20 cellular contexts compared by ENCODE assay signal in the genomic region with DNA sequence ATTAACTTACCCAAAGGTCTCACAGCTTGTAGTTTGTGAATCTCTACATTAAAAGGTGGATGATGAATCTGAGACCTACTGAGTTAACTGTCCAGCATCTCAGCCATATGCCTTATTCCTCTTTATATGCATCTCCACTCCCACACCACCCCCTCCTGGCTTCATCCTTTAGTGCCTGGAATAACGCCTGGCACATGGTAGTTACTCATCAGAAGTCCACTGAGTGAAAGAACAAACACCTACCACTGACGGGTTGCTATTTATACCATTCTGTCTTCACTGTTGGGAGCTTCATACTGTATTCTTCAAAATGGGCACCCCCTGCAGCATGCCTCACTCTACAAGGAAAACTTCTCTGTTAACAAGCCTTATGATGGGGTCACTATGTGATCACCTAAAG. TPM values are rescaled to one million over a fixed set of nuclear protein-coding genes. Genes with fewer than 3 reads are reported as not detected.
A peak's percentile ranks its signal among the peaks of the same experiment; 100 is the strongest.
DNase-seq lines count a peak whose midpoint lies in the region; ATAC-seq and TF ChIP-seq lines count a peak whose summit lies in the region.
"Had no signal": no experiment of that assay in that cellular context is flagged by ENCODE, and none has a peak within 500 bp of the region (broad histone marks: within the 10 kb centered on the region; RNA-seq: fewer than 3 reads in every experiment).

A gene with protein sequence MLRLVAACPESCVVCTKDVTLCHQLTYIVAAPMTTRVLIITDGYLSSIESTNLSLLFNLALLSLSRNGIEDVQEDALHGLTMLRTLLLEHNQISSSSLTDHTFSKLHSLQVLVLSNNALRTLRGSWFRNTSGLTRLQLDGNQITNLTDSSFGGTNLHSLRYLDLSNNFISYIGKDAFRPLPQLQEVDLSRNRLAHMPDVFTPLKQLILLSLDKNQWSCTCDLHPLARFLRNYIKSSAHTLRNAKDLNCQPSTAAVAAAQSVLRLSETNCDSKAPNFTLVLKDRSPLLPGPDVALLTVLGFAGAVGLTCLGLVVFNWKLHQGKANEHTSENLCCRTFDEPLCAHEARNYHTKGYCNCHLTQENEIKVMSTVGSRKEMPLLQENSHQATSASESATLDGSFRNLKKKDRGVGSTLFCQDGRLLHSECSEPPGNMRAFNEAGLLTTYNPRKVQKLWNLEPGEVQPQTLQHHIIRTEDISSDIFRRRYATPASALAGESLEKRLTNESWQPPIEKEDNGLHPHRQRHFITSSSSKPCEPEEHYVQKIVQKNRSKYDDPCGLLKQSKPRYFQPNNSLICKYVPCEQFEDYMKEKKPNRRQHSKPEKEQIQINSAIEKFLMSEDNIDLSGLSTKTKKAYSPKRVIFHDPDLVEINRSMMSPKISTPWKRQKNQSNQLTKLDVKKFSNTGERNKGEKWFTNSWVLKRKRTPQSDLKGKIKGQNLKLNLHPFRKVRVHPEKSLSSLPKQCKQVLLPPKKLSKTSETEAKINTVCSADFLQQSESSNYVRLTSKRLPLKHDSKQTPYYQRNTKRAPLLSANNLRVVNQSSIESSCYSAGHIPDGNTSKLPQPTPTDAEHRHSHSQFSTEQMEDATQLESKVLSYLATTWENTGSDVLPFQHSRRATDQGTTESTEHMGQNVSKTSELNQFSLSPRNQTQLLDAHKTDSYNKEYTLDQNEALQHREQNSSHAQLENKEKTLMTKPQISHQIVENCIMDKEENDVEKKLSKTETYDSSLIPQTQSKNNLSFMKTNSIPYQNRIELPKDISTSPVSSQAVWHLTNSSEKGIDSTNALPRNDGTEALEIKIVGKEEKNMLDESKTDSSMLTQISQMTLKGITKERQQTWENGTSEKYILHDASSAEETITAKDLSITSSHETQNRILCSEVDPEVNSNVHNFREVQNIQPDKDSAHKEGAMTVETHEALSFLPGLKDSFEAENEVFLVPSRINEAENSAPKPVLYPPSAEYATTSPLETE (minus strand): TSS at position 96 of the 400 bp plus-strand sequence. CDS start 29,262 bp downstream, outside the sequence.

- peak; percentile 82 for ATAC-seq in Right ventricle myocardium superior (ENCODE audit: poor library complexity)
- ATAC-seq in GM18907 (IDR thresholded peaks at IDR 0.05; ENCODE audit: unreplicated experiment) = no peak
- ATAC-seq: Panc1 had no signal

- no peak within 1 kb of the TSS for H3K4me3 ChIP-seq in right atrium auricular region
- H3K4me3 ChIP-seq in testis = no peak within 1 kb of the TSS

- H3K9me3 Mint-ChIP-seq in HFFc6 = peaks cover 9% of the 10 kb centered on the region; the same call in 1 of the 2 replicates

- no peaks in the 10 kb centered on the region for H3K36me3 ChIP-seq in right atrium auricular region
- no peaks in the 10 kb centered on the region for H3K36me3 ChIP-seq in testis (ENCODE audit: low read depth, missing control alignments)

- DNase-seq in Right ventricle myocardium superior (no peak), right atrium auricular region (ENCODE audit: low spot score) (no peak), testis (no peak), activated gamma-delta T cell treated with Interleukin-2 at 50 U/mL for 16 hours (no peak), HFFc6 (no peak)
- DNase-seq: Caco-2, DND-41, GDM1, GOT3, KBM-7, NCI-H1092, NCI-H345, NCI-H748 treated with DMSO at 0.1 percent for 48 hours had no signal

- H3K27ac ChIP-seq in right atrium auricular region (no peak within 1 kb of the TSS), cingulate gyrus (ENCODE audit: low read depth, low read length) (peak within 1 kb of the TSS; percentile 49), layer of hippocampus (ENCODE audit: low read depth, low read length) (peak within 1 kb of the TSS; percentile 47), testis (no peak within 1 kb of the TSS)
- H3K27ac ChIP-seq: HL-60 had no signal

- no peaks in the 10 kb centered on the region for H3K9me3 ChIP-seq in right atrium auricular region
- no peaks in the 10 kb centered on the region for H3K9me3 ChIP-seq in testis
- H3K9me3 ChIP-seq: Caco-2 had no signal

- H3K27me3 Mint-ChIP-seq in HFFc6 (ENCODE audit: insufficient read depth) = no peaks in the 10 kb centered on the region

- H3K27ac Mint-ChIP-seq in HFFc6 = no peak within 1 kb of the TSS

- no peak for TF ChIP-seq POLR2A in testis (IDR thresholded peaks at IDR 0.05)

- no peak for TF ChIP-seq CTCF in right atrium auricular region (IDR thresholded peaks at IDR 0.05)
- TF ChIP-seq CTCF in testis (IDR thresholded peaks at IDR 0.05) = no peak
- TF ChIP-seq CTCF in HFFc6 (IDR thresholded peaks at IDR 0.05) = no peak

- no peak within 1 kb of the TSS for H3K4me3 Mint-ChIP-seq in HFFc6

- no peaks in the 10 kb centered on the region for H3K27me3 ChIP-seq in right atrium auricular region
- no peaks in the 10 kb centered on the region for H3K27me3 ChIP-seq in layer of hippocampus (ENCODE audit: control insufficient read depth, insufficient read depth, low read length)
- H3K27me3 ChIP-seq in testis = no peaks in the 10 kb centered on the region

- H3K36me3 Mint-ChIP-seq in HFFc6 (ENCODE audit: low read depth) = no peaks in the 10 kb centered on the region

- no peaks in the 10 kb centered on the region for H3K4me1 ChIP-seq in right atrium auricular region
- no peaks in the 10 kb centered on the region for H3K4me1 ChIP-seq in testis
- H3K4me1 ChIP-seq: Caco-2 had no signal

- H3K4me1 Mint-ChIP-seq in HFFc6 (ENCODE audit: low read depth) = no peaks in the 10 kb centered on the region

- intact Hi-C loops in Right ventricle myocardium superior (cut with DNase I) (no loop called here), testis (cut with DNase I; ENCODE audit: low total_unique reads) (no loop called here)

- WGBS in testis, 2 donors = 70% methylated on average over 2 of the region's 2 CpGs

RNA-seq across cellular contexts. Expression of the gene that starts here (rescaled TPM):
- total RNA-seq in Right ventricle myocardium superior = not detected
- not detected for total RNA-seq in right atrium auricular region
- under 1 TPM in 1 of 2 donors, not detected in 1; 0.08 TPM for total RNA-seq in testis
- not detected for polyA plus RNA-seq in testis (ENCODE audit: insufficient read depth, low read depth, low replicate concordance)
- not detected for total RNA-seq in HFFc6 (2021; fragmentation: NEBNext Ultra II Directional; extraction: Animal tissue kit (Norgen Biotek cat#: 25700))
- total RNA-seq: A673, Caco-2, MCF 10A had no signal

Comparison
In these comparisons a context has a peak if more than half of its experiments do, and no peak if none do; other contexts are left out.
1. Peak in ATAC-seq in Right ventricle myocardium superior; RNA of the gene not detected or under 1 TPM.
2. H3K27ac ChIP-seq: peak in cingulate gyrus (single experiment) and layer of hippocampus (single experiment); none in right atrium auricular region (0 of 2) and testis (0 of 2).